In genomic region chr12:46382425-46382973, GRCh38 we compare ENCODE assay signal across 8 cellular contexts. TPM values are rescaled to one million over a fixed set of nuclear protein-coding genes. Genes with fewer than 3 reads are reported as not detected.
DNase-seq lines count a peak whose midpoint lies in the region; ATAC-seq and TF ChIP-seq lines count a peak whose summit lies in the region.

No MANE protein-coding gene starts in this region.

- H3K27ac Mint-ChIP-seq in CD8-positive, alpha-beta T cell, result peak overlapping the region; percentile 96

- POLR2A ChIA-PET in CD8-positive, alpha-beta T cell (lab: Charles Lee), result interaction anchor here (2.3 kb wide), 1 partner anchor 11 kb away, joined by 36 read pairs; the partner anchor contains the start of gene SLC38A2

- no peaks in the 10 kb centered on the region for H3K36me3 ChIP-seq in CD8-positive, alpha-beta T cell (ENCODE audit: insufficient read depth, low read length)
- H3K36me3 ChIP-seq in NT2/D1 (ENCODE audit: insufficient read depth, insufficient read length, low read length), result no peaks in the 10 kb centered on the region
- no peaks in the 10 kb centered on the region for H3K36me3 ChIP-seq in effector memory CD4-positive, alpha-beta T cell (ENCODE audit: control insufficient read depth, insufficient read depth, low read length)
- no peaks in the 10 kb centered on the region for H3K36me3 ChIP-seq in neuron (ENCODE audit: insufficient read depth, low read length)

- no peak for DNase-seq in CD8-positive, alpha-beta T cell
- DNase-seq in NT2/D1 (ENCODE audit: low read depth, low spot score) (no peak), NCI-H2081 (lab: John Stamatoyannopoulos, UW) (no peak), NCI-H345 (lab: John Stamatoyannopoulos, UW) (no peak), T-helper 9 cell (no peak)
- DNase-seq in effector memory CD4-positive, alpha-beta T cell, result no peak

- H3K9me3 Mint-ChIP-seq in CD8-positive, alpha-beta T cell, result no peaks in the 10 kb centered on the region

- CTCF ChIA-PET in CD8-positive, alpha-beta T cell (lab: Charles Lee), result interaction anchor here (0.9 to 1.0 kb wide), 2 partner anchors 10 to 141 kb away, joined by 3 to 5 read pairs; no protein-coding TSS in a partner anchor

- no peaks in the 10 kb centered on the region for H3K9me3 ChIP-seq in CD8-positive, alpha-beta T cell (ENCODE audit: low read length)
- H3K9me3 ChIP-seq in NT2/D1 (ENCODE audit: insufficient read depth, low read length) (peaks cover 9% of the 10 kb centered on the region; the same call in 1 of the 2 replicates), neuron (ENCODE audit: low read length) (no peaks in the 10 kb centered on the region)
- no peaks in the 10 kb centered on the region for H3K9me3 ChIP-seq in effector memory CD4-positive, alpha-beta T cell (ENCODE audit: control insufficient read depth, low read length)

- no peaks in the 10 kb centered on the region for H3K27me3 ChIP-seq in CD8-positive, alpha-beta T cell (ENCODE audit: insufficient read depth, low read length)
- H3K27me3 ChIP-seq in NT2/D1 (ENCODE audit: insufficient read depth, insufficient read length), result no peaks in the 10 kb centered on the region
- no peaks in the 10 kb centered on the region for H3K27me3 ChIP-seq in effector memory CD4-positive, alpha-beta T cell (replicated peaks; ENCODE audit: control insufficient read depth, insufficient read depth, low read length, poor library complexity, severe bottlenecking)
- peaks cover 6% of the 10 kb centered on the region for H3K27me3 ChIP-seq in neuron (ENCODE audit: insufficient read depth, low read length)

- peaks cover 4% of the 10 kb centered on the region for H3K36me3 Mint-ChIP-seq in CD8-positive, alpha-beta T cell

- peaks cover 31% of the 10 kb centered on the region for H3K4me1 ChIP-seq in CD8-positive, alpha-beta T cell (ENCODE audit: insufficient read depth, low read length)
- H3K4me1 ChIP-seq in NT2/D1 (ENCODE audit: insufficient read depth, insufficient read length) (no peaks in the 10 kb centered on the region), neuron (ENCODE audit: insufficient read depth, low read length) (peaks cover 3% of the 10 kb centered on the region)
- H3K4me1 ChIP-seq in effector memory CD4-positive, alpha-beta T cell (ENCODE audit: control insufficient read depth, insufficient read depth, low read length, poor library complexity, severe bottlenecking), result peaks cover 7% of the 10 kb centered on the region

- no peaks in the 10 kb centered on the region for H3K27me3 Mint-ChIP-seq in CD8-positive, alpha-beta T cell (ENCODE audit: low read depth)

- peaks cover 31% of the 10 kb centered on the region for H3K4me1 Mint-ChIP-seq in CD8-positive, alpha-beta T cell (ENCODE audit: low read depth)

- intact Hi-C loops in CD8-positive, alpha-beta T cell (cut with DNase I, micrococcal nuclease), result loop anchor here (5.0 to 10.0 kb wide), 3 partner anchors 75 to 980 kb away; no protein-coding TSS in a partner anchor

- ATAC-seq in CD8-positive, alpha-beta T cell, result no peak
- ATAC-seq in HG03439 (IDR thresholded peaks at IDR 0.05; ENCODE audit: unreplicated experiment), result no peak

- H3K27ac ChIP-seq in CD8-positive, alpha-beta T cell (ENCODE audit: low read depth, low read length), result peak overlapping the region; percentile 93
- H3K27ac ChIP-seq in effector memory CD4-positive, alpha-beta T cell (ENCODE audit: insufficient read depth, low read length, poor library complexity, severe bottlenecking), result peak overlapping the region; percentile 89

- H2AFZ ChIP-seq in neuron (ENCODE audit: low read depth, low read length), result peak overlapping the region; percentile 81

- peak overlapping the region; percentile 90 for H3K4me3 Mint-ChIP-seq in CD8-positive, alpha-beta T cell

- no peak for TF ChIP-seq CTCF in CD8-positive, alpha-beta T cell (IDR thresholded peaks at IDR 0.05)

- H3K4me3 ChIP-seq in CD8-positive, alpha-beta T cell (ENCODE audit: low read depth, low read length), result peak overlapping the region; percentile 82
- peak overlapping the region; percentile 93 for H3K4me3 ChIP-seq in NT2/D1 (ENCODE audit: insufficient read length, low read depth)
- H3K4me3 ChIP-seq in effector memory CD4-positive, alpha-beta T cell (ENCODE audit: insufficient read depth, low read depth, low read length, poor library complexity, severe bottlenecking), result peak overlapping the region; percentile 84
- peak overlapping the region; percentile 69 for H3K4me3 ChIP-seq in neuron (ENCODE audit: low read length)

- peak overlapping the region; percentile 82 for H3K9ac ChIP-seq in NT2/D1 (ENCODE audit: insufficient read length, low read depth)

RNA-seq across cellular contexts. Expression of gene SLC38A2, which starts 9.9 kb away (rescaled TPM):
- 100 to 1,000 TPM; 268 to 279 TPM for total RNA-seq in CD8-positive, alpha-beta T cell
